8 cellular contexts compared by ENCODE assay signal in the genomic region with DNA sequence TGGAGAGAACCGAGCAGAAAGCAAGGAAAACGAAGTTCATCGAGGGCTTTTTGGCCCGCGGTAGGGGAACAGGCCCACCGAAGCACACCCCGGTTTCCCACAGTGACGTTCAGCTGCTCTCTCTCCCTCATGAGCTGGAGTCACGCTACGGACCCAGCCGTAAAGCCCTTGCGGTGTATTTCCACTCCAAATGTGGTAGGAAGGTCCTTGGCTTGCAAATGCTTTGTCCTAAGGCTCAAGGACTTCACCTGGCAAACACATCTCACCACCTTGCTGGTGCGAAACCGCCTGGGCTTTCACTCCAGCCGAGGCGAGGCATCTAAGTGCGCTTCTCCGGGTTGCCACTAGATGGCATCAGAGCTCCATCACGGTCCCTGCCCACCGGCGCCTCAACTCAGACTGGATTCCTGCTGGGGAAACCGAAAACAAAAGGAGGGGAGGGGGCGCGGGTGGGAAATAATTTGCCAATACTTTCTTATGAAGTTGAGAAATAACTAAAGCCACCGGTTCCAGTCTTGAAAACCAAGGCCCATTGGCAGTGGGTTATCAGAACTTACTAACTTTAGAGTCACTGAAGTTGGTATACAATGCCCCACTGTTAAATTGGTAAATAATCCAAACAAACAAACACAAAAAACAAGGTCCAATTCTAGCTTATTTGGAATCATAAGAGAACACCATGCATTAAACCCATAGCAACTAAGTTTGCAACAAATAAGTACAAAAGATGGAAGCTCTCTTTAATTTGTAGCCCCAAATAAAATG. TPM values are rescaled to one million over a fixed set of nuclear protein-coding genes. Genes with fewer than 3 reads are reported as not detected.
DNase-seq lines count a peak whose midpoint lies in the region; ATAC-seq, FAIRE-seq and TF ChIP-seq lines count a peak whose summit lies in the region.

No MANE protein-coding gene starts in this region.

- H3K27ac ChIP-seq in pancreas = no peak overlapping the region
- no peak overlapping the region for H3K27ac ChIP-seq in vagina

- ATAC-seq in HG03280 (IDR thresholded peaks at IDR 0.05; ENCODE audit: unreplicated experiment) = peak; percentile 45
- peak; percentile 86 to 99 (median 96) for ATAC-seq in pancreas
- ATAC-seq in GM18517 (IDR thresholded peaks at IDR 0.05; ENCODE audit: unreplicated experiment) = no peak

- no peaks in the 10 kb centered on the region for H3K36me3 Mint-ChIP-seq in glutamatergic neuron (ENCODE audit: unreplicated experiment)

- WGBS in pancreas, 2 donors = 13 to 19% methylated on average over 25 of the region's 25 CpGs

- H3K36me3 ChIP-seq in pancreas (no peaks in the 10 kb centered on the region), vagina (no peaks in the 10 kb centered on the region)

- peak; percentile 83 for DNase-seq in GM10248 (ENCODE audit: extremely low spot score)
- peak; percentile 57 for DNase-seq in RKO (ENCODE audit: low spot score)
- DNase-seq in activated effector memory CD4-positive, alpha-beta T cell treated with anti-CD3 and anti-CD28 coated beads, Interleukin-2, amount 50 U/mL, for 16 hours = peak; percentile 87
- DNase-seq in glutamatergic neuron = peak; percentile 74
- peak; percentile 47 to 87 (median 76) for DNase-seq in pancreas
- DNase-seq in vagina (ENCODE audit: extremely low spot score in 2 of 2) = no peak

- no peak for FAIRE-seq in pancreas (lab: Jason Lieb, UNC)

- CTCF ChIA-PET in GM10248 (lab: Yijun Ruan, JAX) = interaction anchor here (0.7 to 5.5 kb wide), 61 partner anchors 9 to 1391 kb away, joined by 3 to 77 read pairs (median 4); partner anchors contain the start of gene MYLK4

- H3K4me3 Mint-ChIP-seq in glutamatergic neuron (ENCODE audit: unreplicated experiment) = no peak overlapping the region

- no peaks in the 10 kb centered on the region for H3K4me1 ChIP-seq in pancreas
- no peaks in the 10 kb centered on the region for H3K4me1 ChIP-seq in vagina

- H3K4me3 ChIP-seq in pancreas = no peak overlapping the region
- no peak overlapping the region for H3K4me3 ChIP-seq in vagina

- H3K9me3 Mint-ChIP-seq in glutamatergic neuron (ENCODE audit: unreplicated experiment) = peaks cover 1% of the 10 kb centered on the region

- TF ChIP-seq CTCF in GM10248 (IDR thresholded peaks at IDR 0.05; ENCODE audit: control extremely low read depth, extremely low read depth, low read depth, missing control alignments) = peak; percentile 91
- peak; percentile 90 for TF ChIP-seq CTCF in glutamatergic neuron (IDR thresholded peaks at IDR 0.05; ENCODE audit: partially characterized antibody, unreplicated experiment)
- TF ChIP-seq CTCF in pancreas (IDR thresholded peaks at IDR 0.05) = peak; percentile 84 to 94 (median 92)
- peak; percentile 83 to 93 (median 86) for TF ChIP-seq CTCF in vagina (IDR thresholded peaks at IDR 0.05)

- H3K27ac Mint-ChIP-seq in glutamatergic neuron (ENCODE audit: unreplicated experiment) = no peak overlapping the region

- peaks cover 8% of the 10 kb centered on the region for H3K27me3 Mint-ChIP-seq in glutamatergic neuron (ENCODE audit: unreplicated experiment)

- H3K4me1 Mint-ChIP-seq in glutamatergic neuron (ENCODE audit: low read depth, unreplicated experiment) = peaks cover 10% of the 10 kb centered on the region

- intact Hi-C loops in pancreas (cut with DNase I) = loop anchor here (5.0 to 10.0 kb wide), 5 partner anchors 759 to 1041 kb away; no protein-coding TSS in a partner anchor
- intact Hi-C loops in vagina (cut with DNase I) = loop anchor here (5.0 kb wide), 2 partner anchors 756 to 1041 kb away; no protein-coding TSS in a partner anchor

- POLR2A ChIA-PET in GM10248 (lab: Yijun Ruan, JAX) = no interaction called here

- H3K9me3 ChIP-seq in pancreas (no peaks in the 10 kb centered on the region), vagina (no peaks in the 10 kb centered on the region)

- H3K27me3 ChIP-seq in pancreas = peaks cover 0 to 15% (median 1%) of the 10 kb centered on the region in 4 donors
- H3K27me3 ChIP-seq in vagina = no peaks in the 10 kb centered on the region

- no peak for TF ChIP-seq POLR2A in vagina (IDR thresholded peaks at IDR 0.05)

RNA-seq across cellular contexts. Expression of gene FOXC1, which starts 13.4 kb away (rescaled TPM):
- 3.3 TPM for total RNA-seq in glutamatergic neuron (ENCODE audit: unreplicated experiment)
- total RNA-seq in pancreas = 1 to 10 TPM; 2.4 to 4.0 (median 2.6) TPM
- 1 to 10 TPM in 1 of 2 donors, under 1 TPM in 1; 0.99 to 1.6 TPM for polyA plus RNA-seq in pancreas
- total RNA-seq in vagina = 9.8 TPM

Comparison
In these comparisons a context has a peak if more than half of its experiments do, and no peak if none do; other contexts are left out.
1. DNase-seq: peak in GM10248 (single experiment), RKO (single experiment), activated effector memory CD4-positive, alpha-beta T cell treated with anti-CD3 and anti-CD28 coated beads, Interleukin-2, amount 50 U/mL, for 16 hours (single experiment), glutamatergic neuron (single experiment) and pancreas (6 of 6); none in vagina (0 of 2).
2. Peak in every context shown above with its lines, with median percentiles within 50 percentile points of each other: CTCF ChIP-seq.